In the genomic region with DNA sequence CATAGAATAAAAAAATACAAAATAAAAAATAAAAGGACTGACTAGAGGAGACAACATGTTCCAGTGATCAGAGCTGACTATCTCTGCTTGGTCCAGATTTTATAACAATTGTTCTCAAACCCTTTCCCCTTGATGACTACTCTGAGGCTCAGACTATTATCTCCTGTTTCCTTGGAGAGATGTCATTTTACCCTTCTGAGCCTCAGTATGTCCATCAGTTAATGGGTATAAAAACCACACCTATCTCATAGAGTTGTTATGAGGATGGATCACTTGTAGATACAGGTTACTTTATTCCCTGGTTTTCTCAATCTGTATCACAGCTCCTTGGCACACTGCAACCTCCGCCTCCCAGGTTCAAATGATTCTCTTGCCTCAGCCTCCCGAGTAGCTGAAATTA, we compare ENCODE assay signal across 30 cellular contexts. TPM values are rescaled to one million over a fixed set of nuclear protein-coding genes. Genes with fewer than 3 reads are reported as not detected.
"Had no signal": no experiment of that assay in that cellular context is flagged by ENCODE, and none has a peak within 500 bp of the region (broad histone marks: within the 10 kb centered on the region; RNA-seq: fewer than 3 reads in every experiment).

No MANE protein-coding gene starts in this region.

- H3K4me1 Mint-ChIP-seq: stimulated activated effector memory CD8-positive, alpha-beta T cell treated with anti-CD3 and anti-CD28 coated beads, Interleukin-12 subunit alpha, Interleukin-12 subunit beta, amount 100 ng/mL, for 72 hours; stimulated activated memory B cell treated with anti-CD40 and anti-IgM and Interleukin-4, amounts not matched to agents 10 μg/mL and 1 μg/mL and 100 μg/mL, for 72 hours; stimulated activated naive B cell treated with anti-CD40 and anti-IgM and Interleukin-4, amounts not matched to agents 10 μg/mL and 1 μg/mL and 100 μg/mL, for 72 hours; stimulated activated naive CD8-positive, alpha-beta T cell treated with anti-CD3 and anti-CD28 coated beads, Interleukin-15, amount 100 ng/mL, for 72 hours had no signal

- H3K36me3 ChIP-seq: stomach, suprapubic skin, thoracic aorta, thyroid gland, tibial artery, tibial nerve, transverse colon, upper lobe of left lung, upper lobe of right lung, vagina had no signal

- H3K27ac Mint-ChIP-seq: stimulated activated effector memory CD8-positive, alpha-beta T cell treated with anti-CD3 and anti-CD28 coated beads, Interleukin-12 subunit alpha, Interleukin-12 subunit beta, amount 100 ng/mL, for 72 hours; stimulated activated memory B cell treated with anti-CD40 and anti-IgM and Interleukin-4, amounts not matched to agents 10 μg/mL and 1 μg/mL and 100 μg/mL, for 72 hours; stimulated activated naive B cell treated with anti-CD40 and anti-IgM and Interleukin-4, amounts not matched to agents 10 μg/mL and 1 μg/mL and 100 μg/mL, for 72 hours; stimulated activated naive CD8-positive, alpha-beta T cell treated with anti-CD3 and anti-CD28 coated beads, Interleukin-15, amount 100 ng/mL, for 72 hours; stimulated activated naive CD8-positive, alpha-beta T cell treated with anti-CD3 and anti-CD28 coated beads, Interleukin-15, Interleukin-2, amounts not matched to agents 100 ng/mL and 50 ng/mL, for 24 hours; type B pancreatic cell had no signal

- H3K9me3 Mint-ChIP-seq: stimulated activated effector memory CD8-positive, alpha-beta T cell treated with anti-CD3 and anti-CD28 coated beads, Interleukin-12 subunit alpha, Interleukin-12 subunit beta, amount 100 ng/mL, for 72 hours; stimulated activated memory B cell treated with anti-CD40 and anti-IgM and Interleukin-4, amounts not matched to agents 10 μg/mL and 1 μg/mL and 100 μg/mL, for 72 hours; stimulated activated naive B cell treated with anti-CD40 and anti-IgM and Interleukin-4, amounts not matched to agents 10 μg/mL and 1 μg/mL and 100 μg/mL, for 72 hours; stimulated activated naive CD8-positive, alpha-beta T cell treated with anti-CD3 and anti-CD28 coated beads, Interleukin-15, amount 100 ng/mL, for 72 hours; stimulated activated naive CD8-positive, alpha-beta T cell treated with anti-CD3 and anti-CD28 coated beads, Interleukin-15, Interleukin-2, amounts not matched to agents 100 ng/mL and 50 ng/mL, for 24 hours; type B pancreatic cell had no signal

- H3K4me3 ChIP-seq: stomach, suprapubic skin, testis, thoracic aorta, thyroid gland, tibial artery, tibial nerve, transverse colon, upper lobe of left lung, upper lobe of right lung, vagina had no signal

- ATAC-seq: stimulated activated effector memory CD8-positive, alpha-beta T cell treated with anti-CD3 and anti-CD28 coated beads, Interleukin-12 subunit alpha, Interleukin-12 subunit beta, amount 100 ng/mL, for 72 hours; stimulated activated memory B cell treated with anti-CD40 and anti-IgM and Interleukin-4, amounts not matched to agents 10 μg/mL and 1 μg/mL and 100 μg/mL, for 72 hours; stimulated activated naive B cell treated with anti-CD40 and anti-IgM and Interleukin-4, amounts not matched to agents 10 μg/mL and 1 μg/mL and 100 μg/mL, for 72 hours; stimulated activated naive CD8-positive, alpha-beta T cell treated with anti-CD3 and anti-CD28 coated beads, Interleukin-15, amount 100 ng/mL, for 72 hours; stimulated activated naive CD8-positive, alpha-beta T cell treated with anti-CD3 and anti-CD28 coated beads, Interleukin-15, Interleukin-2, amounts not matched to agents 100 U/mL and 50 U/mL, for 24 hours; upper lobe of right lung had no signal

- H3K36me3 Mint-ChIP-seq: stimulated activated effector memory CD8-positive, alpha-beta T cell treated with anti-CD3 and anti-CD28 coated beads, Interleukin-12 subunit alpha, Interleukin-12 subunit beta, amount 100 ng/mL, for 72 hours; stimulated activated memory B cell treated with anti-CD40 and anti-IgM and Interleukin-4, amounts not matched to agents 10 μg/mL and 1 μg/mL and 100 μg/mL, for 72 hours; stimulated activated naive B cell treated with anti-CD40 and anti-IgM and Interleukin-4, amounts not matched to agents 10 μg/mL and 1 μg/mL and 100 μg/mL, for 72 hours; type B pancreatic cell had no signal

- H3K4me1 ChIP-seq: stomach, suprapubic skin, testis, thyroid gland, tibial artery, tibial nerve, transverse colon, upper lobe of left lung, upper lobe of right lung, vagina had no signal

- H3K27ac ChIP-seq: stomach, suprapubic skin, testis, thoracic aorta, thyroid gland, tibial artery, tibial nerve, transverse colon, upper lobe of left lung, upper lobe of right lung, vagina had no signal

- FAIRE-seq: urothelium cell line had no signal

- H3K9me3 ChIP-seq: stomach, suprapubic skin, testis, thoracic aorta, thyroid gland, tibial artery, tibial nerve, transverse colon, upper lobe of left lung, upper lobe of right lung, vagina had no signal

- H3K4me3 Mint-ChIP-seq: stimulated activated effector memory CD8-positive, alpha-beta T cell treated with anti-CD3 and anti-CD28 coated beads, Interleukin-12 subunit alpha, Interleukin-12 subunit beta, amount 100 ng/mL, for 72 hours; stimulated activated memory B cell treated with anti-CD40 and anti-IgM and Interleukin-4, amounts not matched to agents 10 μg/mL and 1 μg/mL and 100 μg/mL, for 72 hours; stimulated activated naive B cell treated with anti-CD40 and anti-IgM and Interleukin-4, amounts not matched to agents 10 μg/mL and 1 μg/mL and 100 μg/mL, for 72 hours; stimulated activated naive CD8-positive, alpha-beta T cell treated with anti-CD3 and anti-CD28 coated beads, Interleukin-15, amount 100 ng/mL, for 72 hours; stimulated activated naive CD8-positive, alpha-beta T cell treated with anti-CD3 and anti-CD28 coated beads, Interleukin-15, Interleukin-2, amounts not matched to agents 100 ng/mL and 50 ng/mL, for 24 hours; type B pancreatic cell had no signal

- H3K27me3 ChIP-seq: testis, thyroid gland, upper lobe of left lung, vagina had no signal

- DNase-seq: stimulated activated CD4-positive, alpha-beta T cell treated with anti-CD3 and anti-CD28 coated beads, Interleukin-2, amount 100 ng/mL, for 48 hours; stimulated activated CD4-positive, alpha-beta T cell treated with anti-CD3 and anti-CD28 coated beads, Interleukin-4, amount 100 ng/mL, for 1 hour; stimulated activated CD4-positive, alpha-beta T cell treated with anti-CD3 and anti-CD28 coated beads, Interleukin-4, amount 100 ng/mL, for 24 hours; stimulated activated CD4-positive, alpha-beta T cell treated with anti-CD3 and anti-CD28 coated beads, Interleukin-4, amount 100 ng/mL, for 4 hours; stimulated activated CD8-positive, alpha-beta memory T cell treated with anti-CD3 and anti-CD28 coated beads, Interleukin-4, amount 100 ng/mL, for 48 hours; stimulated activated naive B cell treated with anti-CD40 and anti-IgM and Interleukin-4, amounts not matched to agents 10 μg/mL and 1 μg/mL and 100 μg/mL, for 72 hours; stimulated activated naive CD4-positive, alpha-beta T cell; stimulated activated naive CD4-positive, alpha-beta T cell treated with Interleukin-2 at 50 U/mL for 16 hours; stimulated activated naive CD8-positive, alpha-beta T cell treated with anti-CD3 and anti-CD28 coated beads, Interleukin-15, amount 100 ng/mL, for 72 hours; stimulated activated naive CD8-positive, alpha-beta T cell treated with anti-CD3 and anti-CD28 coated beads, Interleukin-15, Interleukin-2, amounts not matched to agents 100 U/mL and 50 U/mL, for 24 hours; stomach; substantia nigra; testis; thyroid gland; tibial artery; transverse colon; trophoblast cell; upper lobe of left lung; upper lobe of right lung had no signal

RNA-seq across cellular contexts. Expression of a gene that starts 7.0 kb away (rescaled TPM):
- total RNA-seq: stomach, subcutaneous adipose tissue, thoracic aorta, thyroid gland, tibial nerve, transverse colon, upper lobe of right lung, ureter, vagina had no signal
